ENCODE assay signal across 8 cellular contexts in the genomic region with DNA sequence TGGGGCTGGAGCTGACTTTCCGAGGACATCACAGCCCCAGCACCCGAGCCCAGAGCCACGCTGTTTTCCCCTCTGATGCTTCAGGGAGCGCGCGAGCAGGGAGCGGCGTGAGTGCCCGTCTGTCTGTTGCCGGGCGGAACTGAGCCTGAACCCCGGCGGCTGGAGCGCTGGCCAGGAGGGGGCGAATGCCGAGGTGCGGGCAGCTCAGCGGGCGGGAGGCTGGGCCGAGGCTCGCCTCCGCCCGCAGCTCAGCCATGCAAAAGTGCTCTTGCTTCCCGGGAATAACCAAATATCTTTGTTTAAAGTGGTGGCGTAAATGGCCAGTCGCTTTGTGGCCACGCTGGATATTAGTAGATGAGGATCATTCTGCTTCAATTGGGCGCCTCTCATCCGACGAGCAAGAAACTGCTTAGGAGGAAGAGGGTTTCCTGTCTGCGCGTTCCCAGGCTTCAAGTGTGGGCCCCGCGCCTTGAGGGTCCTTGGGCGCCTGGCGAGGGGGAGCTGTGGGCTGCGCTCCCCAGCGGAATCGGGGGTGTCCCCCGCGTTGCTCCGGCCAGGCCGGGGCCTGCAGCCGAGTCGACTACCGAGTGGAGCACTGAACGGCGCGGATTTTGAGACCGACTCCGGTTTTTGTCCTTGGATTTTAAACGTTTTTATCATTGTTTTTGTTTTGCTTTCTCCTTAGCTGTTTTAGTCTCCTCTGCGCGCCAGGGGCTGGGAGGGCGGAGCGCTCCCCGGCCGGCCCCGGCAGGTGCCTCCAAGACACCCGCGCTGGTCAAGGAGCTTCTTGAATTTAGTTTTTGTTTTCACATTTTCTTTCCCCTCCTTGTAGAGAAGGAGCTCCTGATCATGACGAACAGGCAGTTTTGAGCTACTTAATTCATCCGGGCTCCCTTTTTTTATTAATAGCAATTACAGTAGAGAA.
A peak's percentile ranks its signal among the peaks of the same experiment; 100 is the strongest.
DNase-seq lines count a peak whose midpoint lies in the region; ATAC-seq and TF ChIP-seq lines count a peak whose summit lies in the region.

No MANE protein-coding gene starts in this region.

- DNase-seq in COR-L47 (lab: John Stamatoyannopoulos, UW) (peak; percentile 52), HEK293T (ENCODE audit: extremely low spot score) (peak; percentile 68), SHP77 (lab: John Stamatoyannopoulos, UW) (peak; percentile 87 to 89), foreskin melanocyte (peak; percentile 23), SIG-M5 treated with dmso at 0.1 percent for 504 hours (lab: John Stamatoyannopoulos, UW; ENCODE audit: unreplicated experiment) (no peak)
- no peak for DNase-seq in activated naive CD4-positive, alpha-beta T cell treated with anti-CD3 and anti-CD28 coated beads, Interleukin-2, amount 50 U/mL, for 16 hours

- H3K4me1 ChIP-seq in stomach smooth muscle (ENCODE audit: control insufficient read depth, insufficient read depth, low read length), result peaks cover 43% of the 10 kb centered on the region

- H3K27ac ChIP-seq in stomach smooth muscle (ENCODE audit: low read length), result no peak overlapping the region

- no peak overlapping the region for H3K9ac ChIP-seq in stomach smooth muscle (ENCODE audit: low read length in 2 of 2)

- H3K27me3 ChIP-seq in stomach smooth muscle (ENCODE audit: control insufficient read depth in 1 of 2, insufficient read depth in 2 of 2, low read length in 2 of 2), result peaks cover 65 to 89% of the 10 kb centered on the region in 2 donors

- CTCF ChIA-PET in HEK293T (lab: Yijun Ruan, JAX), result interaction anchor here (0.7 to 1.5 kb wide), 6 partner anchors 32 to 677 kb away, joined by 3 to 5 read pairs (median 4); partner anchors contain the start of gene MIPOL1

- no peaks in the 10 kb centered on the region for H3K9me3 ChIP-seq in stomach smooth muscle (ENCODE audit: control insufficient read depth in 2 of 2, low read length in 2 of 2)

- POLR2A ChIA-PET in HEK293T (lab: Yijun Ruan, JAX), result interaction anchor here (1.2 kb wide), 1 partner anchor 18 kb away, joined by 4 read pairs; no protein-coding TSS in a partner anchor

- peak overlapping the region; percentile 51 to 60 for H3K4me3 ChIP-seq in stomach smooth muscle (ENCODE audit: low read length in 2 of 2)

- ATAC-seq in HG02938 (IDR thresholded peaks at IDR 0.05; ENCODE audit: unreplicated experiment), result no peak

- no peaks in the 10 kb centered on the region for H3K36me3 ChIP-seq in stomach smooth muscle (ENCODE audit: control insufficient read depth in 2 of 2, insufficient read depth in 2 of 2, low read length in 2 of 2)

TF ChIP-seq in HEK293T, 16 proteins besides CTCF, POLR2A, EP300 and RAD21:
- TF ChIP-seq SP1 (IDR thresholded peaks at IDR 0.05) (no peak), L3MBTL2 (conservative IDR thresholded peaks at IDR 0.05) (peak; percentile 56)

Comparison
In these comparisons a context has a peak if more than half of its experiments do, and no peak if none do; other contexts are left out.
1. DNase-seq: peak in COR-L47 (single experiment), HEK293T (single experiment), SHP77 (2 of 2) and foreskin melanocyte (single experiment); none in activated naive CD4-positive, alpha-beta T cell treated with anti-CD3 and anti-CD28 coated beads, Interleukin-2, amount 50 U/mL, for 16 hours (single experiment) and SIG-M5 treated with dmso at 0.1 percent for 504 hours (single experiment).